2 cellular contexts compared by ENCODE assay signal in genomic region chr6:112232845-112233256, GRCh38.
TF ChIP-seq lines count a peak whose summit lies in the region.

No MANE protein-coding gene starts in this region.

TF ChIP-seq in liver, 16 proteins besides CTCF, POLR2A, EP300 and RAD21 (continued from another document):
- TF ChIP-seq ATF3 (IDR thresholded peaks at IDR 0.05) (peak; percentile 62), JUND (IDR thresholded peaks at IDR 0.05) (peak; percentile 87 to 94), NR2F2 (IDR thresholded peaks at IDR 0.05) (peak; percentile 11), REST (IDR thresholded peaks at IDR 0.05) (no peak), YY1 (IDR thresholded peaks at IDR 0.05) (no peak), GABPA (IDR thresholded peaks at IDR 0.05 in 1 of 2, conservative IDR thresholded peaks at IDR 0.05 in 1 of 2) (no peak), MAX (IDR thresholded peaks at IDR 0.05) (no peak), RXRA (IDR thresholded peaks at IDR 0.05) (peak; percentile 21 to 28), HNF4A (conservative IDR thresholded peaks at IDR 0.05) (peak in 1 of 2 donors; percentile 19), EGR1 (IDR thresholded peaks at IDR 0.05; ENCODE audit: low read depth in 2 of 2) (peak in 1 of 2 donors; percentile 57), ZBTB33 (IDR thresholded peaks at IDR 0.05) (no peak), HNF4G (IDR thresholded peaks at IDR 0.05) (no peak), TAF1 (conservative IDR thresholded peaks at IDR 0.05) (no peak), FOXA2 (IDR thresholded peaks at IDR 0.05) (no peak)

TF ChIP-seq in HepG2, 621 proteins besides CTCF, POLR2A, EP300 and RAD21 (continued from another document):
- no peak for TF ChIP-seq SNAPC4 (CRISPR knock-in tag; IDR thresholded peaks at IDR 0.05)
- no peak for TF ChIP-seq ZNF225 (CRISPR knock-in tag; IDR thresholded peaks at IDR 0.05)
- no peak for TF ChIP-seq ZNF549 (CRISPR knock-in tag; IDR thresholded peaks at IDR 0.05)
- no peak for TF ChIP-seq ZNF724P (CRISPR knock-in tag; IDR thresholded peaks at IDR 0.05; ENCODE audit: borderline replicate concordance)
- no peak for TF ChIP-seq ZNF660 (CRISPR knock-in tag; IDR thresholded peaks at IDR 0.05; ENCODE audit: borderline replicate concordance, low read depth)
- TF ChIP-seq ZNF747 (CRISPR knock-in tag; IDR thresholded peaks at IDR 0.05; ENCODE audit: borderline replicate concordance): no peak
- no peak for TF ChIP-seq ZBED4 (CRISPR knock-in tag; IDR thresholded peaks at IDR 0.05; ENCODE audit: borderline replicate concordance)
- no peak for TF ChIP-seq HDAC6 (IDR thresholded peaks at IDR 0.05; ENCODE audit: low read depth, low read length)
- no peak for TF ChIP-seq ZNF773 (CRISPR knock-in tag; IDR thresholded peaks at IDR 0.05; ENCODE audit: borderline replicate concordance)
- no peak for TF ChIP-seq MXD4 (CRISPR knock-in tag; IDR thresholded peaks at IDR 0.05)
- no peak for TF ChIP-seq GATA4 (IDR thresholded peaks at IDR 0.05; ENCODE audit: borderline replicate concordance, low read depth)
- no peak for TF ChIP-seq NR0B2 (CRISPR knock-in tag; IDR thresholded peaks at IDR 0.05)
- no peak for TF ChIP-seq ZNF326 (CRISPR knock-in tag; IDR thresholded peaks at IDR 0.05; ENCODE audit: borderline replicate concordance)
- no peak for TF ChIP-seq NFIC (IDR thresholded peaks at IDR 0.05; ENCODE audit: low read length)
- no peak for TF ChIP-seq ZNF317 (CRISPR knock-in tag; IDR thresholded peaks at IDR 0.05)
- no peak for TF ChIP-seq ARNT (IDR thresholded peaks at IDR 0.05)
